10 cellular contexts compared by ENCODE assay signal in genomic region chr20:47607208-47607613, GRCh38.
A peak's percentile ranks its signal among the peaks of the same experiment; 100 is the strongest.
DNase-seq lines count a peak whose midpoint lies in the region; ATAC-seq and TF ChIP-seq lines count a peak whose summit lies in the region.
"Had no signal": no experiment of that assay in that cellular context is flagged by ENCODE, and none has a peak within 500 bp of the region (broad histone marks: within the 10 kb centered on the region; RNA-seq: fewer than 3 reads in every experiment).

No MANE protein-coding gene starts in this region.

- intact Hi-C loops in activated CD4-positive, alpha-beta memory T cell treated with anti-CD3 and anti-CD28 coated beads for 36 hours (cut with micrococcal nuclease) = loop anchor here (5.0 kb wide), 1 partner anchor 40 kb away; no protein-coding TSS in a partner anchor

- peak; percentile 4 to 21 for DNase-seq in AML-193 (lab: John Stamatoyannopoulos, UW)
- peak; percentile 39 for DNase-seq in HPDE6-E6E7 (ENCODE audit: extremely low spot score)
- DNase-seq in activated CD4-positive, alpha-beta memory T cell treated with anti-CD3 and anti-CD28 coated beads for 36 hours = no peak
- peak; percentile 72 for DNase-seq in fibroblast of villous mesenchyme (ENCODE audit: low read depth)
- DNase-seq in globus pallidus (ENCODE audit: low spot score) = no peak
- DNase-seq: MG63, RPMI8226 had no signal

- H3K27ac Mint-ChIP-seq in activated CD4-positive, alpha-beta memory T cell treated with anti-CD3 and anti-CD28 coated beads for 36 hours = peak overlapping the region; percentile 98

- no peaks in the 10 kb centered on the region for H3K27me3 Mint-ChIP-seq in activated CD4-positive, alpha-beta memory T cell treated with anti-CD3 and anti-CD28 coated beads for 36 hours

- H3K4me1 Mint-ChIP-seq in activated CD4-positive, alpha-beta memory T cell treated with anti-CD3 and anti-CD28 coated beads for 36 hours (ENCODE audit: low read depth) = peaks cover 89% of the 10 kb centered on the region

- CTCF ChIA-PET in activated CD4-positive, alpha-beta memory T cell treated with anti-CD3 and anti-CD28 coated beads for 36 hours (lab: Charles Lee) = no interaction called here

- ATAC-seq in GM18868 (IDR thresholded peaks at IDR 0.05; ENCODE audit: unreplicated experiment) = no peak
- ATAC-seq in GM18858 (IDR thresholded peaks at IDR 0.05; ENCODE audit: unreplicated experiment) = no peak
- no peak for ATAC-seq in HG02885 (IDR thresholded peaks at IDR 0.05; ENCODE audit: poor library complexity, unreplicated experiment)

- peaks cover 28% of the 10 kb centered on the region for H3K36me3 Mint-ChIP-seq in activated CD4-positive, alpha-beta memory T cell treated with anti-CD3 and anti-CD28 coated beads for 36 hours

- POLR2A ChIA-PET in activated CD4-positive, alpha-beta memory T cell treated with anti-CD3 and anti-CD28 coated beads for 36 hours (lab: Charles Lee) = no interaction called here

- peaks cover 6% of the 10 kb centered on the region for H3K9me3 Mint-ChIP-seq in activated CD4-positive, alpha-beta memory T cell treated with anti-CD3 and anti-CD28 coated beads for 36 hours

- no peak overlapping the region for H3K4me3 ChIP-seq in fibroblast of villous mesenchyme (ENCODE audit: low read depth, low read length)
- H3K4me3 ChIP-seq: MG63 had no signal

- peak overlapping the region; percentile 45 for H3K4me3 Mint-ChIP-seq in activated CD4-positive, alpha-beta memory T cell treated with anti-CD3 and anti-CD28 coated beads for 36 hours

- no peak for TF ChIP-seq CTCF in fibroblast of villous mesenchyme (IDR thresholded peaks at IDR 0.05; ENCODE audit: insufficient read depth, low read depth, low read length)

Comparison
In these comparisons a context has a peak if more than half of its experiments do, and no peak if none do; other contexts are left out.
1. DNase-seq: peak in AML-193 (2 of 2), HPDE6-E6E7 (single experiment) and fibroblast of villous mesenchyme (single experiment); none in activated CD4-positive, alpha-beta memory T cell treated with anti-CD3 and anti-CD28 coated beads for 36 hours (single experiment) and globus pallidus (single experiment).